In genomic region chr1:10734900-10735602, GRCh38 we compare ENCODE assay signal across 13 cellular contexts.
DNase-seq lines count a peak whose midpoint lies in the region; ATAC-seq and TF ChIP-seq lines count a peak whose summit lies in the region.
"Had no signal": no experiment of that assay in that cellular context is flagged by ENCODE, and none has a peak within 500 bp of the region (broad histone marks: within the 10 kb centered on the region; RNA-seq: fewer than 3 reads in every experiment).

No MANE protein-coding gene starts in this region.

- H3K4me3 ChIP-seq in neuron (ENCODE audit: low read length), result peak overlapping the region; percentile 17
- no peak overlapping the region for H3K4me3 ChIP-seq in brain microvascular endothelial cell (ENCODE audit: low read depth, low read length)

- no peak for ATAC-seq in HG02884 (IDR thresholded peaks at IDR 0.05; ENCODE audit: unreplicated experiment)
- ATAC-seq: esophagus mucosa had no signal

- H3K27me3 ChIP-seq in neuron (ENCODE audit: insufficient read depth, low read length) (no peaks in the 10 kb centered on the region), brain microvascular endothelial cell (replicated peaks) (peaks cover 8% of the 10 kb centered on the region)

- no peaks in the 10 kb centered on the region for H3K36me3 ChIP-seq in neuron (ENCODE audit: insufficient read depth, low read length)
- no peaks in the 10 kb centered on the region for H3K36me3 ChIP-seq in brain microvascular endothelial cell (replicated peaks)

- DNase-seq in DMS153 treated with DMSO at 0.1 percent for 48 hours (lab: John Stamatoyannopoulos, UW; ENCODE audit: unreplicated experiment) (peak; percentile 34), NCI-H2107 (lab: John Stamatoyannopoulos, UW) (peak; percentile 21), globus pallidus (ENCODE audit: low spot score) (peak; percentile 28), KG1 (lab: John Stamatoyannopoulos, UW) (no peak), brain microvascular endothelial cell (no peak)
- DNase-seq in stimulated activated CD4-positive, alpha-beta T cell treated with anti-CD3 and anti-CD28 coated beads, Interleukin-1b, Interleukin-23, amount 100 ng/mL, for 48 hours, result no peak
- DNase-seq: activated CD4-positive, alpha-beta T cell treated with anti-CD3 and anti-CD28 coated beads for 1 hour; CD4-positive, CD25-positive, alpha-beta regulatory T cell; Kasumi-1; NCI-H774 had no signal

- in situ Hi-C loops in brain microvascular endothelial cell (cut with HindIII; ENCODE audit: low pct_ligation_motif_present, low sequenced_read_pairs), result no loop called here

- peak overlapping the region; percentile 17 for H2AFZ ChIP-seq in neuron (ENCODE audit: low read depth, low read length)

- TF ChIP-seq CTCF in brain microvascular endothelial cell (IDR thresholded peaks at IDR 0.05; ENCODE audit: low read depth, low read length, missing control alignments), result no peak

- peaks cover 39% of the 10 kb centered on the region for H3K4me1 ChIP-seq in neuron (ENCODE audit: insufficient read depth, low read length)

- no peak overlapping the region for H3K27ac ChIP-seq in brain microvascular endothelial cell

- no peaks in the 10 kb centered on the region for H3K9me3 ChIP-seq in neuron (ENCODE audit: low read length)

Comparison
In these comparisons a context has a peak if more than half of its experiments do, and no peak if none do; other contexts are left out.
1. DNase-seq: peak in DMS153 treated with DMSO at 0.1 percent for 48 hours (single experiment), NCI-H2107 (single experiment) and globus pallidus (single experiment); none in KG1 (single experiment), stimulated activated CD4-positive, alpha-beta T cell treated with anti-CD3 and anti-CD28 coated beads, Interleukin-1b, Interleukin-23, amount 100 ng/mL, for 48 hours (single experiment) and brain microvascular endothelial cell (single experiment).